8 cellular contexts compared by ENCODE assay signal in the genomic region with DNA sequence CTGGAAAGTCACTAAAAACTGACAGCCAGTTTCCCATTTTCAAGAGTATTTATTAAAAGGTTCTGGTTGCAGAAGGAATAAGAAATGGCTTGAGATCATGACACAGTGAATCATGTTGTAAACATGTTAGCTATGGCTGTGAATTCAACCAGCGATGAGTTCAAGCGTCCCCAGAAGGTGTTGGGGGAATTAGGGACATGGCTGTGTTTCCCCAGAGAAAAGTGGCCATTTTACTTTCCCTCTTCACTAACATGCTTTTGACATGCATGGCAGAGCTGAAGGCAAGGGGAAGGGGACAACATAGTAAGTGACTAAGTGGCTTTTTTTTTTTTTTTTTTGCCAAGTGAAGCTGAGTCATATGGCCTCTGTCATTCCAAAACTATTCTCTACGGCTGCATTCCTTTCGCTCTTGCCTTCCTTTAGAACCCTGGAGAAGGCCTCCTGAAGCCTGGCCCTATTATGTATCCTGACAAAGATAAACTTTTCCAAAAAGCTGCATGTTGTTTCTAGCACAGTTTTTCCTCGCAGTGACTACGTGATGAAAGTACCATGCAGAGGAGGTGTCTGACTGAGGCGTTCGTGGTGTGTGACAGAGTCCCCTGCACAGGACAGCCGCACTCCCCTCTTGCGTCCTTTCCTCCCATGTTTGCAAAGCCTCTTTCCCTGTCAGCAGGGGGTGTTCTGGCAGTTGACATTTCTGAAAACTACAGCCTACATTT. TPM values are rescaled to one million over a fixed set of nuclear protein-coding genes. Genes with fewer than 3 reads are reported as not detected.
DNase-seq lines count a peak whose midpoint lies in the region; ATAC-seq and TF ChIP-seq lines count a peak whose summit lies in the region.

No MANE protein-coding gene starts in this region.

- peak; percentile 52 for ATAC-seq in HG02571 (IDR thresholded peaks at IDR 0.05; ENCODE audit: unreplicated experiment)
- ATAC-seq in aorta (ENCODE audit: low FRiP score) = peak; percentile 82
- no peak for ATAC-seq in GM21390 (IDR thresholded peaks at IDR 0.05; ENCODE audit: unreplicated experiment)

- WGBS in aorta, 2 donors = 5 to 7% methylated on average over 10 of the region's 10 CpGs

- H3K4me3 ChIP-seq in A673 (ENCODE audit: low read depth, low read length, poor library complexity, severe bottlenecking) (no peak overlapping the region), aorta (ENCODE audit: low read length in 2 of 2) (no peak overlapping the region)

- H3K27ac ChIP-seq in A673 (ENCODE audit: low read depth, low read length, poor library complexity, severe bottlenecking) (peak overlapping the region; percentile 80), aorta (ENCODE audit: low read depth in 1 of 2, low read length in 2 of 2) (peak overlapping the region; percentile 29 to 72)

- H3K9me3 ChIP-seq in A673 (ENCODE audit: low read depth, low read length, poor library complexity, severe bottlenecking) = no peaks in the 10 kb centered on the region
- no peaks in the 10 kb centered on the region for H3K9me3 ChIP-seq in aorta (ENCODE audit: control insufficient read depth, low read length)

- CTCF ChIA-PET in A673 (lab: Charles Lee) = no interaction called here

- DNase-seq in A673 (ENCODE audit: low spot score) (peak; percentile 82), astrocyte of the hippocampus (ENCODE audit: low read depth, low spot score) (peak; percentile 89), left kidney (ENCODE audit: low read depth, low spot score) (peak; percentile 68), aorta (no peak), NOMO-1 (lab: John Stamatoyannopoulos, UW; ENCODE audit: unreplicated experiment in 2 of 2) (no peak), medulla oblongata (ENCODE audit: extremely low spot score) (no peak)

- H3K36me3 ChIP-seq in A673 (ENCODE audit: insufficient read depth, low read length, poor library complexity, severe bottlenecking) = no peaks in the 10 kb centered on the region
- peaks cover 0 to 2% of the 10 kb centered on the region in 2 donors for H3K36me3 ChIP-seq in aorta (ENCODE audit: control insufficient read depth in 1 of 2, insufficient read depth in 2 of 2, low read length in 1 of 2)

- no peak for TF ChIP-seq CTCF in A673 (conservative IDR thresholded peaks at IDR 0.05; ENCODE audit: low read depth, low read length)

- BruUV-seq in A673 (replicated peaks; lab: Mats Ljungman, UMichigan) = no TSS peak

- peaks cover 26% of the 10 kb centered on the region for H3K4me1 ChIP-seq in A673 (ENCODE audit: insufficient read depth, low read length, poor library complexity, severe bottlenecking)
- H3K4me1 ChIP-seq in aorta (ENCODE audit: control insufficient read depth in 1 of 2, insufficient read depth in 2 of 2, low read length in 2 of 2) = peaks cover 2% of the 10 kb centered on the region in 2 donors

- no peaks in the 10 kb centered on the region for H3K27me3 ChIP-seq in A673 (replicated peaks; ENCODE audit: insufficient read depth, low read depth, low read length, poor library complexity)
- no peaks in the 10 kb centered on the region for H3K27me3 ChIP-seq in aorta (ENCODE audit: control insufficient read depth in 1 of 2, insufficient read depth in 2 of 2, low read length in 1 of 2)

- POLR2A ChIA-PET in A673 (lab: Charles Lee; ENCODE audit: low non-redundant PET) = interaction anchor here (0.7 kb wide), 1 partner anchor 27 kb away, joined by 9 read pairs; no protein-coding TSS in a partner anchor

- intact Hi-C loops in A673 (cut with micrococcal nuclease; ENCODE audit: unreplicated experiment) (no loop called here), aorta (cut with DNase I) (no loop called here)

RNA-seq across cellular contexts. Expression of a gene that starts 46.9 kb away (rescaled TPM):
- 0.59 and 0.84 TPM in 2 replicates for total RNA-seq in A673 (2021)
- total RNA-seq in aorta = 10 to 100 TPM; 70.5 to 72.4 TPM
- polyA plus RNA-seq in aorta = 10 to 100 TPM in 1 of 2 donors, 1 to 10 TPM in 1; 3.0 to 11.3 TPM

Comparison
In these comparisons a context has a peak if more than half of its experiments do, and no peak if none do; other contexts are left out.
1. DNase-seq: peak in A673 (single experiment), astrocyte of the hippocampus (single experiment) and left kidney (single experiment); none in aorta (0 of 2), NOMO-1 (0 of 2) and medulla oblongata (single experiment).
2. RNA of a gene that starts 46.9 kb away (total RNA-seq): 70.5 to 72.4 TPM in aorta; 0.59 to 0.84 TPM in A673; every median in the first group is over 10 times any median in the second.